Comparison of ENCODE assay signal across 1 cellular context in genomic region chr16:19771796-19772195, GRCh38.
TF ChIP-seq lines count a peak whose summit lies in the region.

No MANE protein-coding gene starts in this region.

TF ChIP-seq in GM23338, 12 proteins besides CTCF, POLR2A, EP300 and RAD21:
- TF ChIP-seq CREB1 (CRISPR knock-in tag; IDR thresholded peaks at IDR 0.05; ENCODE audit: low read depth) (no peak), POLR2AphosphoS5 (IDR thresholded peaks at IDR 0.05; ENCODE audit: low read depth) (no peak), ZNF462 (CRISPR knock-in tag; IDR thresholded peaks at IDR 0.05) (no peak), STAT1 (IDR thresholded peaks at IDR 0.05; ENCODE audit: unreplicated experiment) (no peak), ZNF114 (CRISPR knock-in tag; IDR thresholded peaks at IDR 0.05) (no peak), EZH2 (IDR thresholded peaks at IDR 0.05; ENCODE audit: low read depth, unreplicated experiment) (no peak), ZNF331 (CRISPR knock-in tag; IDR thresholded peaks at IDR 0.05; ENCODE audit: low read depth) (no peak), JUNB (IDR thresholded peaks at IDR 0.05; ENCODE audit: unreplicated experiment) (no peak)
- TF ChIP-seq, protein P1, sequence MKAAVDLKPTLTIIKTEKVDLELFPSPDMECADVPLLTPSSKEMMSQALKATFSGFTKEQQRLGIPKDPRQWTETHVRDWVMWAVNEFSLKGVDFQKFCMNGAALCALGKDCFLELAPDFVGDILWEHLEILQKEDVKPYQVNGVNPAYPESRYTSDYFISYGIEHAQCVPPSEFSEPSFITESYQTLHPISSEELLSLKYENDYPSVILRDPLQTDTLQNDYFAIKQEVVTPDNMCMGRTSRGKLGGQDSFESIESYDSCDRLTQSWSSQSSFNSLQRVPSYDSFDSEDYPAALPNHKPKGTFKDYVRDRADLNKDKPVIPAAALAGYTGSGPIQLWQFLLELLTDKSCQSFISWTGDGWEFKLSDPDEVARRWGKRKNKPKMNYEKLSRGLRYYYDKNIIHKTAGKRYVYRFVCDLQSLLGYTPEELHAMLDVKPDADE (IDR thresholded peaks at IDR 0.05) = no peak
